Comparison of ENCODE assay signal across 21 cellular contexts in genomic region chr21:28540514-28540913, GRCh38.
DNase-seq lines count a peak whose midpoint lies in the region; ATAC-seq and TF ChIP-seq lines count a peak whose summit lies in the region.
"Had no signal": no experiment of that assay in that cellular context is flagged by ENCODE, and none has a peak within 500 bp of the region (broad histone marks: within the 10 kb centered on the region; RNA-seq: fewer than 3 reads in every experiment).

No MANE protein-coding gene starts in this region.

- H3K4me3 ChIP-seq in AG09309 (ENCODE audit: control insufficient read depth, low read depth, low read length) (no peak overlapping the region), cardiac fibroblast (replicated peaks in 1 of 2; ENCODE audit: low read depth in 2 of 2, low read length in 2 of 2) (no peak overlapping the region)
- no peak overlapping the region for H3K4me3 ChIP-seq in effector memory CD4-positive, alpha-beta T cell (ENCODE audit: insufficient read depth, low read depth, low read length, poor library complexity, severe bottlenecking)
- H3K4me3 ChIP-seq: adrenal gland, gastrocnemius medialis, prostate gland, vagina had no signal

- no peak overlapping the region for H3K27ac ChIP-seq in substantia nigra (ENCODE audit: low read depth, low read length, poor library complexity, severe bottlenecking)
- no peak overlapping the region for H3K27ac ChIP-seq in effector memory CD4-positive, alpha-beta T cell (ENCODE audit: insufficient read depth, low read length, poor library complexity, severe bottlenecking)
- H3K27ac ChIP-seq: adrenal gland, gastrocnemius medialis, prostate gland, vagina had no signal

- DNase-seq in AG09309 (ENCODE audit: low read depth) (peak; percentile 32), OCI-M1 (lab: John Stamatoyannopoulos, UW) (peak; percentile 22), cardiac fibroblast (ENCODE audit: low read depth in 2 of 2) (peak; percentile 48 to 63), hepatic stellate cell (ENCODE audit: low spot score) (peak; percentile 17), substantia nigra (lab: John Stamatoyannopoulos, UW) (no peak)
- DNase-seq in effector memory CD4-positive, alpha-beta T cell, result no peak
- DNase-seq: activated gamma-delta T cell; adrenal gland; CD4-positive, alpha-beta T cell; gastrocnemius medialis; KBM-7; left colon; NCI-H2029; nephron progenitor cell; NK-92 treated with Interleukin-12 subunit alpha and Interleukin-12 subunit beta, amount 100 ng/mL, for 24 hours; stimulated activated CD4-positive, alpha-beta T cell treated with anti-CD3 and anti-CD28 coated beads, Interleukin-4, amount 100 ng/mL, for 4 hours had no signal

- no peak for TF ChIP-seq CTCF in AG09309 (IDR thresholded peaks at IDR 0.05; ENCODE audit: control insufficient read depth, insufficient read depth, low read depth, low read length, missing control alignments)
- no peak for TF ChIP-seq CTCF in cardiac fibroblast (IDR thresholded peaks at IDR 0.05; ENCODE audit: low read depth, low read length)

- ATAC-seq in GM18519 (IDR thresholded peaks at IDR 0.05; ENCODE audit: low FRiP score, unreplicated experiment) (no peak), HG03095 (IDR thresholded peaks at IDR 0.05; ENCODE audit: unreplicated experiment) (no peak)
- ATAC-seq: gastrocnemius medialis, left colon, Right ventricle myocardium inferior had no signal

- no peaks in the 10 kb centered on the region for H3K36me3 ChIP-seq in effector memory CD4-positive, alpha-beta T cell (ENCODE audit: control insufficient read depth, insufficient read depth, low read length)
- H3K36me3 ChIP-seq: adrenal gland, gastrocnemius medialis, prostate gland, vagina had no signal

- no peaks in the 10 kb centered on the region for H3K9me3 ChIP-seq in effector memory CD4-positive, alpha-beta T cell (ENCODE audit: control insufficient read depth, low read length)
- H3K9me3 ChIP-seq: adrenal gland, gastrocnemius medialis, prostate gland, vagina had no signal

- no peaks in the 10 kb centered on the region for H3K27me3 ChIP-seq in effector memory CD4-positive, alpha-beta T cell (replicated peaks; ENCODE audit: control insufficient read depth, insufficient read depth, low read length, poor library complexity, severe bottlenecking)
- H3K27me3 ChIP-seq: adrenal gland, gastrocnemius medialis, vagina had no signal

- no peaks in the 10 kb centered on the region for H3K4me1 ChIP-seq in effector memory CD4-positive, alpha-beta T cell (ENCODE audit: control insufficient read depth, insufficient read depth, low read length, poor library complexity, severe bottlenecking)
- H3K4me1 ChIP-seq: adrenal gland, gastrocnemius medialis, prostate gland had no signal

Comparison
In these comparisons a context has a peak if more than half of its experiments do, and no peak if none do; other contexts are left out.
1. DNase-seq: peak in AG09309 (single experiment), OCI-M1 (single experiment), cardiac fibroblast (2 of 2) and hepatic stellate cell (single experiment); none in substantia nigra (0 of 49) and effector memory CD4-positive, alpha-beta T cell (0 of 3).